22 cellular contexts compared by ENCODE assay signal in genomic region chr4:15938640-15939039, GRCh38. TPM values are rescaled to one million over a fixed set of nuclear protein-coding genes. Genes with fewer than 3 reads are reported as not detected.
"Had no signal": no experiment of that assay in that cellular context is flagged by ENCODE, and none has a peak within 500 bp of the region (broad histone marks: within the 10 kb centered on the region; RNA-seq: fewer than 3 reads in every experiment).

Gene FGFBP1, minus strand, starts transcription at chr4:15938740. Its CDS starts 2,108 bp downstream, at chr4:15936632.

- H3K36me3 Mint-ChIP-seq: WTC11 had no signal

- H3K4me1 ChIP-seq: gastroesophageal sphincter, left lung, right atrium auricular region had no signal

- H3K9me3 Mint-ChIP-seq: activated CD4-positive, alpha-beta memory T cell treated with anti-CD3 and anti-CD28 coated beads, Interleukin-2, amount 10 ng/mL, durations not matched to agents 7 days and 5 days; activated T-cell treated with anti-CD3 and anti-CD28 coated beads, Interleukin-2, amount 50 U/mL, for 24 hours; WTC11 had no signal

- H3K27me3 ChIP-seq: gastroesophageal sphincter, left lung, right atrium auricular region, upper lobe of left lung had no signal

- H3K4me3 ChIP-seq: coronary artery, gastroesophageal sphincter, heart right ventricle, right atrium auricular region, upper lobe of left lung had no signal

- ATAC-seq: gastroesophageal sphincter, heart right ventricle, T-helper 17 cell had no signal

- DNase-seq: activated CD4-positive, alpha-beta memory T cell treated with anti-CD3 and anti-CD28 coated beads, Interleukin-2, amount 10 ng/mL, durations not matched to agents 7 days and 5 days; activated CD4-positive, alpha-beta T cell treated with anti-CD3 and anti-CD28 coated beads for 4 hours; activated naive CD4-positive, alpha-beta T cell treated with anti-CD3 and anti-CD28 coated beads, Interleukin-2, amount 50 U/mL, for 16 hours; activated T-cell treated with anti-CD3 and anti-CD28 coated beads, Interleukin-2, amount 50 U/mL, for 24 hours; central memory CD4-positive, alpha-beta T cell; heart right ventricle; mesenchymal stem cell; stimulated activated CD4-positive, alpha-beta T cell treated with anti-CD3 and anti-CD28 coated beads, Interleukin-4, amount 100 ng/mL, for 4 hours; stimulated activated CD8-positive, alpha-beta memory T cell treated with anti-CD3 and anti-CD28 coated beads, Interleukin-4, amount 100 ng/mL, for 48 hours; stimulated activated naive CD4-positive, alpha-beta T cell treated with Interleukin-2 at 50 U/mL for 16 hours; substantia nigra; T-helper 17 cell had no signal

- H3K36me3 ChIP-seq: gastroesophageal sphincter, heart right ventricle, left lung, right atrium auricular region, upper lobe of left lung had no signal

- H3K9me3 ChIP-seq: gastroesophageal sphincter, heart right ventricle, left lung, right atrium auricular region, upper lobe of left lung had no signal

- H3K27ac ChIP-seq: coronary artery, gastroesophageal sphincter, heart right ventricle, left lung, right atrium auricular region, upper lobe of left lung had no signal

- H3K4me1 Mint-ChIP-seq: T-helper 17 cell had no signal

- FAIRE-seq: islet of Langerhans had no signal

- H3K4me3 Mint-ChIP-seq: activated CD4-positive, alpha-beta memory T cell treated with anti-CD3 and anti-CD28 coated beads, Interleukin-2, amount 10 ng/mL, durations not matched to agents 7 days and 5 days; activated T-cell treated with anti-CD3 and anti-CD28 coated beads, Interleukin-2, amount 50 U/mL, for 24 hours; T-helper 17 cell; WTC11 had no signal

- H3K27ac Mint-ChIP-seq: activated CD4-positive, alpha-beta memory T cell treated with anti-CD3 and anti-CD28 coated beads, Interleukin-2, amount 10 ng/mL, durations not matched to agents 7 days and 5 days; activated T-cell treated with anti-CD3 and anti-CD28 coated beads, Interleukin-2, amount 50 U/mL, for 24 hours; progenitor cell of endocrine pancreas; T-helper 17 cell; WTC11 had no signal

RNA-seq across cellular contexts. Expression of gene FGFBP1, which starts in this region (rescaled TPM):
- total RNA-seq: activated CD4-positive, alpha-beta memory T cell treated with anti-CD3 and anti-CD28 coated beads, Interleukin-2, amount 10 ng/mL, durations not matched to agents 7 days and 5 days; heart right ventricle; progenitor cell of endocrine pancreas; skeletal muscle tissue; T-helper 17 cell; WTC11 had no signal
- polyA plus RNA-seq: neural cell had no signal
